Comparison of ENCODE assay signal across 14 cellular contexts in the genomic region with DNA sequence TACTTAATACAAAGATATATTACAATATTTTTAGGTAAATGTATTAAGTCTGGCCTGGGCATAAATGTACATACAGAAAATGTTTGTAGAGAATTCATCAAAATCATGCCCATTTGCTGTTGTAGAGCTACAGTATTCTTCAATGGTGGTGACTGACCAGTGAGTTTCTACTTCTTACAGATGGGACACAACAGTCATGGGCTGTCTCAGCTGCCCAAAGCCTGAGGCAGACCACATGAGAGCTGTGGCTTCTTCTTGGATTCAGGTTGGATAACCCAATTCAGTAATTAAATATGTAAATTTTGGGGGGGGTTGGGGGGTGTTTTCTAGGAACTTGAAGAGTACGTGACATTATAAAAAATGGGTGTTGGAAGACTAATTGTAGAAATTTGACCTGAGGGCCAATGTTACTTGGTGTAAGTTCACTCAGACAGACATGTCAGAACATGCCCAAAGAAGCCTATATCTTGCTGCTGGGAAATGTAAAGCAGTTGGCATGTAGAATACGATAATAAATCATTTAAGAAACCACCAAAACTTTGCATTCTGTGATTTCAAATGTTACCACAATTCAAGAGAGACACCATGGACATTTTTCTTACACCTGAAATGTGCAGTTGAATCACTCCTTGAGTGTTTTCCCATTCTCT. TPM values are rescaled to one million over a fixed set of nuclear protein-coding genes. Genes with fewer than 3 reads are reported as not detected.
DNase-seq lines count a peak whose midpoint lies in the region; ATAC-seq and TF ChIP-seq lines count a peak whose summit lies in the region.
"Had no signal": no experiment of that assay in that cellular context is flagged by ENCODE, and none has a peak within 500 bp of the region (broad histone marks: within the 10 kb centered on the region; RNA-seq: fewer than 3 reads in every experiment).

No MANE protein-coding gene starts in this region.

- no peaks in the 10 kb centered on the region for H3K27me3 Mint-ChIP-seq in activated T-cell treated with anti-CD3 and anti-CD28 coated beads, Interleukin-2, amount 50 U/mL, for 72 hours (ENCODE audit: low read depth)
- no peaks in the 10 kb centered on the region for H3K27me3 Mint-ChIP-seq in activated T-cell treated with anti-CD3 and anti-CD28 coated beads, Interleukin-2, amount 50 U/mL, for 4 hours (ENCODE audit: low read depth)
- H3K27me3 Mint-ChIP-seq in stimulated activated memory B cell treated with anti-CD40 and anti-IgM and Interleukin-4, amounts not matched to agents 10 μg/mL and 1 μg/mL and 100 μg/mL, for 72 hours, result no peaks in the 10 kb centered on the region

- H3K4me1 Mint-ChIP-seq in activated T-cell treated with anti-CD3 and anti-CD28 coated beads, Interleukin-2, amount 50 U/mL, for 72 hours (ENCODE audit: low read depth), result peaks cover 17% of the 10 kb centered on the region
- H3K4me1 Mint-ChIP-seq in activated T-cell treated with anti-CD3 and anti-CD28 coated beads, Interleukin-2, amount 50 U/mL, for 4 hours (ENCODE audit: low read depth), result peaks cover 11% of the 10 kb centered on the region
- no peaks in the 10 kb centered on the region for H3K4me1 Mint-ChIP-seq in stimulated activated memory B cell treated with anti-CD40 and anti-IgM and Interleukin-4, amounts not matched to agents 10 μg/mL and 1 μg/mL and 100 μg/mL, for 72 hours

- H3K4me3 ChIP-seq in skeletal muscle cell (ENCODE audit: low read depth, low read length), result no peak overlapping the region
- H3K4me3 ChIP-seq: body of pancreas had no signal

- H3K9me3 Mint-ChIP-seq in activated T-cell treated with anti-CD3 and anti-CD28 coated beads, Interleukin-2, amount 50 U/mL, for 72 hours, result no peaks in the 10 kb centered on the region
- H3K9me3 Mint-ChIP-seq in activated T-cell treated with anti-CD3 and anti-CD28 coated beads, Interleukin-2, amount 50 U/mL, for 4 hours, result no peaks in the 10 kb centered on the region
- H3K9me3 Mint-ChIP-seq in stimulated activated memory B cell treated with anti-CD40 and anti-IgM and Interleukin-4, amounts not matched to agents 10 μg/mL and 1 μg/mL and 100 μg/mL, for 72 hours, result no peaks in the 10 kb centered on the region

- peak overlapping the region; percentile 91 for H3K27ac Mint-ChIP-seq in activated T-cell treated with anti-CD3 and anti-CD28 coated beads, Interleukin-2, amount 50 U/mL, for 72 hours
- no peak overlapping the region for H3K27ac Mint-ChIP-seq in stimulated activated memory B cell treated with anti-CD40 and anti-IgM and Interleukin-4, amounts not matched to agents 10 μg/mL and 1 μg/mL and 100 μg/mL, for 72 hours

- H3K36me3 Mint-ChIP-seq in activated T-cell treated with anti-CD3 and anti-CD28 coated beads, Interleukin-2, amount 50 U/mL, for 72 hours (ENCODE audit: insufficient read depth in 2 of 2), result peaks cover 6 to 13% of the 10 kb centered on the region in 2 donors
- H3K36me3 Mint-ChIP-seq in activated T-cell treated with anti-CD3 and anti-CD28 coated beads, Interleukin-2, amount 50 U/mL, for 4 hours (ENCODE audit: insufficient read depth), result peaks cover 20% of the 10 kb centered on the region
- H3K36me3 Mint-ChIP-seq in stimulated activated memory B cell treated with anti-CD40 and anti-IgM and Interleukin-4, amounts not matched to agents 10 μg/mL and 1 μg/mL and 100 μg/mL, for 72 hours, result peaks cover 19% of the 10 kb centered on the region

- ATAC-seq in activated T-cell treated with anti-CD3 and anti-CD28 coated beads, Interleukin-2, amount 50 U/mL, for 72 hours (replicated peaks in 1 of 2), result no peak
- no peak for ATAC-seq in activated T-cell treated with anti-CD3 and anti-CD28 coated beads, Interleukin-2, amount 50 U/mL, for 4 hours
- ATAC-seq in stimulated activated memory B cell treated with anti-CD40 and anti-IgM and Interleukin-4, amounts not matched to agents 10 μg/mL and 1 μg/mL and 100 μg/mL, for 72 hours, result no peak
- ATAC-seq: body of pancreas had no signal

- in situ Hi-C loops in KBM-7 (cut with MboI; ENCODE audit: low pct_unique_long_range_greater_than_20kb, low sequenced_read_pairs), result no loop called here
- in situ Hi-C loops in GM13976 (cut with MboI; ENCODE audit: low sequenced_read_pairs, unreplicated experiment), result loop anchor here (25.0 kb wide), 1 partner anchor 732 kb away; no protein-coding TSS in a partner anchor

- TF ChIP-seq CTCF in GM13976 (IDR thresholded peaks at IDR 0.05; ENCODE audit: borderline replicate concordance, control extremely low read depth, extremely low read depth, insufficient read depth, missing control alignments), result no peak

- DNase-seq in activated T-cell treated with anti-CD3 and anti-CD28 coated beads, Interleukin-2, amount 50 U/mL, for 72 hours, result no peak
- no peak for DNase-seq in activated T-cell treated with anti-CD3 and anti-CD28 coated beads, Interleukin-2, amount 50 U/mL, for 4 hours
- DNase-seq in KBM-7 (peak; percentile 16), astrocyte of the hippocampus (ENCODE audit: low read depth, low spot score) (peak; percentile 6), skeletal muscle cell (ENCODE audit: low read depth) (peak; percentile 32), superior temporal gyrus (ENCODE audit: extremely low spot score) (no peak), GM13976 (ENCODE audit: low spot score) (no peak)
- DNase-seq: activated CD4-positive, alpha-beta T cell treated with anti-CD3 and anti-CD28 coated beads for 4 hours; body of pancreas; NCI-H2029 treated with DMSO at 0.1 percent for 48 hours; Right ventricle myocardium superior; stimulated activated CD4-positive, alpha-beta T cell treated with anti-CD3 and anti-CD28 coated beads, Interleukin-12 subunit alpha, Interleukin-12 subunit beta, amount 100 ng/mL, for 4 hours; stimulated activated CD8-positive, alpha-beta memory T cell treated with anti-CD3 and anti-CD28 coated beads, Interleukin-4, amount 100 ng/mL, for 48 hours had no signal

- no peak overlapping the region for H3K4me3 Mint-ChIP-seq in activated T-cell treated with anti-CD3 and anti-CD28 coated beads, Interleukin-2, amount 50 U/mL, for 72 hours
- no peak overlapping the region for H3K4me3 Mint-ChIP-seq in activated T-cell treated with anti-CD3 and anti-CD28 coated beads, Interleukin-2, amount 50 U/mL, for 4 hours
- H3K4me3 Mint-ChIP-seq in stimulated activated memory B cell treated with anti-CD40 and anti-IgM and Interleukin-4, amounts not matched to agents 10 μg/mL and 1 μg/mL and 100 μg/mL, for 72 hours, result no peak overlapping the region

RNA-seq across cellular contexts. Expression of a gene that starts 17.9 kb away (rescaled TPM):
- 10 to 100 TPM; 28.9 to 47.4 TPM for total RNA-seq in activated T-cell treated with anti-CD3 and anti-CD28 coated beads, Interleukin-2, amount 50 U/mL, for 72 hours
- total RNA-seq in activated T-cell treated with anti-CD3 and anti-CD28 coated beads, Interleukin-2, amount 50 U/mL, for 4 hours, result 10 to 100 TPM; 22.2 to 26.5 (median 24.4) TPM

Comparison
In these comparisons a context has a peak if more than half of its experiments do, and no peak if none do; other contexts are left out.
1. DNase-seq: peak in KBM-7 (single experiment), astrocyte of the hippocampus (single experiment) and skeletal muscle cell (single experiment); none in activated T-cell treated with anti-CD3 and anti-CD28 coated beads, Interleukin-2, amount 50 U/mL, for 72 hours (0 of 2), activated T-cell treated with anti-CD3 and anti-CD28 coated beads, Interleukin-2, amount 50 U/mL, for 4 hours (single experiment), superior temporal gyrus (single experiment) and GM13976 (single experiment).